10 cellular contexts compared by ENCODE assay signal in genomic region chr9:109986423-109987055, GRCh38.
A peak's percentile ranks its signal among the peaks of the same experiment; 100 is the strongest.
DNase-seq lines count a peak whose midpoint lies in the region; ATAC-seq and TF ChIP-seq lines count a peak whose summit lies in the region.
"Had no signal": no experiment of that assay in that cellular context is flagged by ENCODE, and none has a peak within 500 bp of the region (broad histone marks: within the 10 kb centered on the region; RNA-seq: fewer than 3 reads in every experiment).

No MANE protein-coding gene starts in this region.

- H3K27ac ChIP-seq in heart left ventricle = peak overlapping the region in 6 of 12 donors; percentile 3 to 70 (median 32)

- intact Hi-C loops in heart left ventricle (cut with DNase I) = no loop called here
- intact Hi-C loops in left ventricle myocardium superior (cut with micrococcal nuclease) = no loop called here

- 43 to 63% (median 54%) methylated on average over 1 of the region's 1 CpG for WGBS in heart left ventricle, 4 donors

- H3K4me3 ChIP-seq in heart left ventricle = no peak overlapping the region

- peaks cover 0 to 17% (median 2%) of the 10 kb centered on the region in 12 donors for H3K4me1 ChIP-seq in heart left ventricle

- no peaks in the 10 kb centered on the region for H3K36me3 ChIP-seq in heart left ventricle

- TF ChIP-seq POLR2A in heart left ventricle (IDR thresholded peaks at IDR 0.05) = no peak

- H3K9me3 ChIP-seq in heart left ventricle = peaks cover 0 to 6% (median 0%) of the 10 kb centered on the region in 12 donors

- no peaks in the 10 kb centered on the region for H3K27me3 ChIP-seq in heart left ventricle

- DNase-seq in heart left ventricle (no peak), left ventricle myocardium superior (no peak), brain pericyte (ENCODE audit: low read depth, low spot score) (peak; percentile 20), kidney glomerular epithelial cell (lab: John Stamatoyannopoulos, UW) (peak; percentile 94), midbrain (lab: John Stamatoyannopoulos, UW) (no peak), CD1c-positive myeloid dendritic cell (ENCODE audit: extremely low spot score) (no peak), NCI-H1436 (lab: John Stamatoyannopoulos, UW) (no peak)
- DNase-seq: activated naive CD4-positive, alpha-beta T cell treated with anti-CD3 and anti-CD28 coated beads, Interleukin-2, amount 10 ng/mL, durations not matched to agents 7 days and 5 days; NCI-H1930 had no signal

- ATAC-seq in heart left ventricle = peak in 3 of 4 donors; percentile 27 to 41 (median 34)
- no peak for ATAC-seq in left ventricle myocardium superior
- no peak for ATAC-seq in GM18873 (IDR thresholded peaks at IDR 0.05; ENCODE audit: low FRiP score, unreplicated experiment)

- no peak for TF ChIP-seq CTCF in heart left ventricle (IDR thresholded peaks at IDR 0.05)

Comparison
In these comparisons a context has a peak if more than half of its experiments do, and no peak if none do; other contexts are left out.
1. ATAC-seq: peak in heart left ventricle (3 of 4); none in left ventricle myocardium superior (single experiment) and GM18873 (single experiment).
2. DNase-seq: peak in brain pericyte (single experiment) and kidney glomerular epithelial cell (single experiment); none in heart left ventricle (0 of 5), left ventricle myocardium superior (single experiment), midbrain (single experiment), CD1c-positive myeloid dendritic cell (single experiment) and NCI-H1436 (single experiment).